1 cellular context compared by ENCODE assay signal in genomic region chr6:157830354-157831017, GRCh38.
TF ChIP-seq lines count a peak whose summit lies in the region.

No MANE protein-coding gene starts in this region.

TF ChIP-seq in GM12878, 131 proteins besides CTCF, POLR2A, EP300 and RAD21 (continued from another document):
- peak; percentile 58 for TF ChIP-seq SKIL (IDR thresholded peaks at IDR 0.05; ENCODE audit: low read depth, poor library complexity, severe bottlenecking)
- no peak for TF ChIP-seq EZH2 (IDR thresholded peaks at IDR 0.05; ENCODE audit: borderline replicate concordance, control insufficient read depth, low read depth, low read length)
- TF ChIP-seq ZNF24 (IDR thresholded peaks at IDR 0.05), result peak; percentile 51; the same call in 1 of the 2 replicates
- no peak for TF ChIP-seq ZNF384 (IDR thresholded peaks at IDR 0.05; ENCODE audit: borderline replicate concordance, low read depth, low read length)
- TF ChIP-seq BHLHE40 (IDR thresholded peaks at IDR 0.05; ENCODE audit: borderline replicate concordance in 1 of 2, low read depth in 2 of 2, low read length in 1 of 2), result peak; percentile 39 to 69; a peak in 3 of 4 replicates
- 0 out of 2 replicates have a peak, but pooled peaks have one; percentile 45 for TF ChIP-seq TCF3 (IDR thresholded peaks at IDR 0.05; ENCODE audit: borderline replicate concordance, insufficient read depth, low read depth, low read length)
- 0 out of 2 replicates have a peak, but pooled peaks have one; percentile 57 for TF ChIP-seq ZNF217 (IDR thresholded peaks at IDR 0.05)
- TF ChIP-seq BMI1 (IDR thresholded peaks at IDR 0.05; ENCODE audit: borderline replicate concordance), result peak; percentile 67
- TF ChIP-seq SPI1 (IDR thresholded peaks at IDR 0.05; ENCODE audit: borderline replicate concordance, insufficient read depth, low read depth, low read length), result peak; percentile 81
- no peak for TF ChIP-seq RB1 (IDR thresholded peaks at IDR 0.05; ENCODE audit: borderline replicate concordance)
- 0 out of 3 replicates have a peak, but pooled peaks have one; percentile 72 for TF ChIP-seq POU2F2 (IDR thresholded peaks at IDR 0.05; ENCODE audit: borderline replicate concordance, low read depth, low read length)
- peak; percentile 78; the same call in 1 of the 2 replicates for TF ChIP-seq IRF4 (IDR thresholded peaks at IDR 0.05; ENCODE audit: low read depth, low read length)
- TF ChIP-seq, protein P1, sequence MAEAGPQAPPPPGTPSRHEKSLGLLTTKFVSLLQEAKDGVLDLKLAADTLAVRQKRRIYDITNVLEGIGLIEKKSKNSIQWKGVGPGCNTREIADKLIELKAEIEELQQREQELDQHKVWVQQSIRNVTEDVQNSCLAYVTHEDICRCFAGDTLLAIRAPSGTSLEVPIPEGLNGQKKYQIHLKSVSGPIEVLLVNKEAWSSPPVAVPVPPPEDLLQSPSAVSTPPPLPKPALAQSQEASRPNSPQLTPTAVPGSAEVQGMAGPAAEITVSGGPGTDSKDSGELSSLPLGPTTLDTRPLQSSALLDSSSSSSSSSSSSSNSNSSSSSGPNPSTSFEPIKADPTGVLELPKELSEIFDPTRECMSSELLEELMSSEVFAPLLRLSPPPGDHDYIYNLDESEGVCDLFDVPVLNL (IDR thresholded peaks at IDR 0.05; ENCODE audit: low read depth, low read length), result no peak
- no peak for TF ChIP-seq KDM1A (IDR thresholded peaks at IDR 0.05; ENCODE audit: borderline replicate concordance)
- TF ChIP-seq USF1 (IDR thresholded peaks at IDR 0.05; ENCODE audit: borderline replicate concordance, extremely low read length, insufficient read depth, low read depth, low read length), result no peak
- TF ChIP-seq, protein P2, sequence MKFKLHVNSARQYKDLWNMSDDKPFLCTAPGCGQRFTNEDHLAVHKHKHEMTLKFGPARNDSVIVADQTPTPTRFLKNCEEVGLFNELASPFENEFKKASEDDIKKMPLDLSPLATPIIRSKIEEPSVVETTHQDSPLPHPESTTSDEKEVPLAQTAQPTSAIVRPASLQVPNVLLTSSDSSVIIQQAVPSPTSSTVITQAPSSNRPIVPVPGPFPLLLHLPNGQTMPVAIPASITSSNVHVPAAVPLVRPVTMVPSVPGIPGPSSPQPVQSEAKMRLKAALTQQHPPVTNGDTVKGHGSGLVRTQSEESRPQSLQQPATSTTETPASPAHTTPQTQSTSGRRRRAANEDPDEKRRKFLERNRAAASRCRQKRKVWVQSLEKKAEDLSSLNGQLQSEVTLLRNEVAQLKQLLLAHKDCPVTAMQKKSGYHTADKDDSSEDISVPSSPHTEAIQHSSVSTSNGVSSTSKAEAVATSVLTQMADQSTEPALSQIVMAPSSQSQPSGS (IDR thresholded peaks at IDR 0.05; ENCODE audit: low read length), result no peak; the same call in 1 of the 2 replicates
- TF ChIP-seq, protein P3, sequence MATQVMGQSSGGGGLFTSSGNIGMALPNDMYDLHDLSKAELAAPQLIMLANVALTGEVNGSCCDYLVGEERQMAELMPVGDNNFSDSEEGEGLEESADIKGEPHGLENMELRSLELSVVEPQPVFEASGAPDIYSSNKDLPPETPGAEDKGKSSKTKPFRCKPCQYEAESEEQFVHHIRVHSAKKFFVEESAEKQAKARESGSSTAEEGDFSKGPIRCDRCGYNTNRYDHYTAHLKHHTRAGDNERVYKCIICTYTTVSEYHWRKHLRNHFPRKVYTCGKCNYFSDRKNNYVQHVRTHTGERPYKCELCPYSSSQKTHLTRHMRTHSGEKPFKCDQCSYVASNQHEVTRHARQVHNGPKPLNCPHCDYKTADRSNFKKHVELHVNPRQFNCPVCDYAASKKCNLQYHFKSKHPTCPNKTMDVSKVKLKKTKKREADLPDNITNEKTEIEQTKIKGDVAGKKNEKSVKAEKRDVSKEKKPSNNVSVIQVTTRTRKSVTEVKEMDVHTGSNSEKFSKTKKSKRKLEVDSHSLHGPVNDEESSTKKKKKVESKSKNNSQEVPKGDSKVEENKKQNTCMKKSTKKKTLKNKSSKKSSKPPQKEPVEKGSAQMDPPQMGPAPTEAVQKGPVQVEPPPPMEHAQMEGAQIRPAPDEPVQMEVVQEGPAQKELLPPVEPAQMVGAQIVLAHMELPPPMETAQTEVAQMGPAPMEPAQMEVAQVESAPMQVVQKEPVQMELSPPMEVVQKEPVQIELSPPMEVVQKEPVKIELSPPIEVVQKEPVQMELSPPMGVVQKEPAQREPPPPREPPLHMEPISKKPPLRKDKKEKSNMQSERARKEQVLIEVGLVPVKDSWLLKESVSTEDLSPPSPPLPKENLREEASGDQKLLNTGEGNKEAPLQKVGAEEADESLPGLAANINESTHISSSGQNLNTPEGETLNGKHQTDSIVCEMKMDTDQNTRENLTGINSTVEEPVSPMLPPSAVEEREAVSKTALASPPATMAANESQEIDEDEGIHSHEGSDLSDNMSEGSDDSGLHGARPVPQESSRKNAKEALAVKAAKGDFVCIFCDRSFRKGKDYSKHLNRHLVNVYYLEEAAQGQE (IDR thresholded peaks at IDR 0.05; ENCODE audit: low read depth, low read length), result no peak
- TF ChIP-seq DPF2 (IDR thresholded peaks at IDR 0.05), result peak; percentile 83
- TF ChIP-seq NFIC (IDR thresholded peaks at IDR 0.05; ENCODE audit: low read depth, low read length), result no peak; the same call in 1 of the 2 replicates
- TF ChIP-seq, protein P4, sequence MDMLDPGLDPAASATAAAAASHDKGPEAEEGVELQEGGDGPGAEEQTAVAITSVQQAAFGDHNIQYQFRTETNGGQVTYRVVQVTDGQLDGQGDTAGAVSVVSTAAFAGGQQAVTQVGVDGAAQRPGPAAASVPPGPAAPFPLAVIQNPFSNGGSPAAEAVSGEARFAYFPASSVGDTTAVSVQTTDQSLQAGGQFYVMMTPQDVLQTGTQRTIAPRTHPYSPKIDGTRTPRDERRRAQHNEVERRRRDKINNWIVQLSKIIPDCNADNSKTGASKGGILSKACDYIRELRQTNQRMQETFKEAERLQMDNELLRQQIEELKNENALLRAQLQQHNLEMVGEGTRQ (IDR thresholded peaks at IDR 0.05; ENCODE audit: borderline replicate concordance, low read depth, low read length), result no peak
- no peak for TF ChIP-seq RFX5 (IDR thresholded peaks at IDR 0.05; ENCODE audit: low read depth, low read length)
- no peak for TF ChIP-seq MTA3 (IDR thresholded peaks at IDR 0.05; ENCODE audit: borderline replicate concordance, low read length)
- peak; percentile 89 for TF ChIP-seq MTA2 (IDR thresholded peaks at IDR 0.05; ENCODE audit: low read depth)
- TF ChIP-seq SMARCA5 (IDR thresholded peaks at IDR 0.05), result no peak
- no peak for TF ChIP-seq SMC3 (IDR thresholded peaks at IDR 0.05; ENCODE audit: borderline replicate concordance, low read length)
- TF ChIP-seq TCF12 (IDR thresholded peaks at IDR 0.05; ENCODE audit: low read depth, low read length), result peak; percentile 90
- TF ChIP-seq, protein P5, sequence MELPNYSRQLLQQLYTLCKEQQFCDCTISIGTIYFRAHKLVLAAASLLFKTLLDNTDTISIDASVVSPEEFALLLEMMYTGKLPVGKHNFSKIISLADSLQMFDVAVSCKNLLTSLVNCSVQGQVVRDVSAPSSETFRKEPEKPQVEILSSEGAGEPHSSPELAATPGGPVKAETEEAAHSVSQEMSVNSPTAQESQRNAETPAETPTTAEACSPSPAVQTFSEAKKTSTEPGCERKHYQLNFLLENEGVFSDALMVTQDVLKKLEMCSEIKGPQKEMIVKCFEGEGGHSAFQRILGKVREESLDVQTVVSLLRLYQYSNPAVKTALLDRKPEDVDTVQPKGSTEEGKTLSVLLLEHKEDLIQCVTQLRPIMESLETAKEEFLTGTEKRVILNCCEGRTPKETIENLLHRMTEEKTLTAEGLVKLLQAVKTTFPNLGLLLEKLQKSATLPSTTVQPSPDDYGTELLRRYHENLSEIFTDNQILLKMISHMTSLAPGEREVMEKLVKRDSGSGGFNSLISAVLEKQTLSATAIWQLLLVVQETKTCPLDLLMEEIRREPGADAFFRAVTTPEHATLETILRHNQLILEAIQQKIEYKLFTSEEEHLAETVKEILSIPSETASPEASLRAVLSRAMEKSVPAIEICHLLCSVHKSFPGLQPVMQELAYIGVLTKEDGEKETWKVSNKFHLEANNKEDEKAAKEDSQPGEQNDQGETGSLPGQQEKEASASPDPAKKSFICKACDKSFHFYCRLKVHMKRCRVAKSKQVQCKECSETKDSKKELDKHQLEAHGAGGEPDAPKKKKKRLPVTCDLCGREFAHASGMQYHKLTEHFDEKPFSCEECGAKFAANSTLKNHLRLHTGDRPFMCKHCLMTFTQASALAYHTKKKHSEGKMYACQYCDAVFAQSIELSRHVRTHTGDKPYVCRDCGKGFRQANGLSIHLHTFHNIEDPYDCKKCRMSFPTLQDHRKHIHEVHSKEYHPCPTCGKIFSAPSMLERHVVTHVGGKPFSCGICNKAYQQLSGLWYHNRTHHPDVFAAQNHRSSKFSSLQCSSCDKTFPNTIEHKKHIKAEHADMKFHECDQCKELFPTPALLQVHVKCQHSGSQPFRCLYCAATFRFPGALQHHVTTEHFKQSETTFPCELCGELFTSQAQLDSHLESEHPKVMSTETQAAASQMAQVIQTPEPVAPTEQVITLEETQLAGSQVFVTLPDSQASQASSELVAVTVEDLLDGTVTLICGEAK (IDR thresholded peaks at IDR 0.05; ENCODE audit: borderline replicate concordance), result no peak
- TF ChIP-seq RAD51 (IDR thresholded peaks at IDR 0.05), result peak; percentile 44; the same call in 1 of the 2 replicates
- peak; percentile 76 to 89 for TF ChIP-seq IKZF2 (IDR thresholded peaks at IDR 0.05)
- TF ChIP-seq BACH1 (IDR thresholded peaks at IDR 0.05; ENCODE audit: borderline replicate concordance), result peak; percentile 54; the same call in 1 of the 2 replicates
- TF ChIP-seq IKZF1 (conservative IDR thresholded peaks at IDR 0.05), result peak; percentile 78
- TF ChIP-seq, protein P6, sequence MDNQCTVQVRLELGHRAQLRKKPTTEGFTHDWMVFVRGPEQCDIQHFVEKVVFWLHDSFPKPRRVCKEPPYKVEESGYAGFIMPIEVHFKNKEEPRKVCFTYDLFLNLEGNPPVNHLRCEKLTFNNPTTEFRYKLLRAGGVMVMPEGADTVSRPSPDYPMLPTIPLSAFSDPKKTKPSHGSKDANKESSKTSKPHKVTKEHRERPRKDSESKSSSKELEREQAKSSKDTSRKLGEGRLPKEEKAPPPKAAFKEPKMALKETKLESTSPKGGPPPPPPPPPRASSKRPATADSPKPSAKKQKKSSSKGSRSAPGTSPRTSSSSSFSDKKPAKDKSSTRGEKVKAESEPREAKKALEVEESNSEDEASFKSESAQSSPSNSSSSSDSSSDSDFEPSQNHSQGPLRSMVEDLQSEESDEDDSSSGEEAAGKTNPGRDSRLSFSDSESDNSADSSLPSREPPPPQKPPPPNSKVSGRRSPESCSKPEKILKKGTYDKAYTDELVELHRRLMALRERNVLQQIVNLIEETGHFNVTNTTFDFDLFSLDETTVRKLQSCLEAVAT (IDR thresholded peaks at IDR 0.05), result peak; percentile 87
- TF ChIP-seq PAX5 (IDR thresholded peaks at IDR 0.05; ENCODE audit: borderline replicate concordance, low read depth, low read length), result peak; percentile 89
- TF ChIP-seq ATF7 (IDR thresholded peaks at IDR 0.05; ENCODE audit: low read depth), result peak; percentile 47; the same call in 1 of the 2 replicates
- peak; percentile 72 for TF ChIP-seq NBN (IDR thresholded peaks at IDR 0.05)
- peak; percentile 65 for TF ChIP-seq MEF2B (IDR thresholded peaks at IDR 0.05; ENCODE audit: partially characterized antibody, poor library complexity, severe bottlenecking)
- peak; percentile 83; the same call in 1 of the 2 replicates for TF ChIP-seq BCL11A (IDR thresholded peaks at IDR 0.05; ENCODE audit: low read depth, low read length)
- TF ChIP-seq RELB (IDR thresholded peaks at IDR 0.05; ENCODE audit: low read depth), result peak; percentile 54; the same call in 1 of the 2 replicates
- TF ChIP-seq EGR1 (IDR thresholded peaks at IDR 0.05; ENCODE audit: borderline replicate concordance in 1 of 2, low read depth in 2 of 2, low read length in 2 of 2), result no peak
- TF ChIP-seq TARDBP (IDR thresholded peaks at IDR 0.05; ENCODE audit: borderline replicate concordance), result no peak
- no peak for TF ChIP-seq SIN3A (IDR thresholded peaks at IDR 0.05; ENCODE audit: low read depth, low read length)
- TF ChIP-seq ZSCAN29 (IDR thresholded peaks at IDR 0.05), result peak; percentile 37; the same call in 1 of the 2 replicates
